1 cellular context compared by ENCODE assay signal in genomic region chr3:23916886-23917815, GRCh38.
TF ChIP-seq lines count a peak whose summit lies in the region.

Gene NKIRAS1 (minus strand): TSS chr3:23916990. CDS start chr3:23910904, 6,086 bp downstream.
Gene RPL15 (plus strand): TSS chr3:23917132. CDS start chr3:23917860, 728 bp downstream.

TF ChIP-seq in K562, 482 proteins besides CTCF, POLR2A, EP300 and RAD21 (continued from another document and continues in another):
- peak; percentile 63 for TF ChIP-seq ARID1B (IDR thresholded peaks at IDR 0.05)
- TF ChIP-seq, protein P1, sequence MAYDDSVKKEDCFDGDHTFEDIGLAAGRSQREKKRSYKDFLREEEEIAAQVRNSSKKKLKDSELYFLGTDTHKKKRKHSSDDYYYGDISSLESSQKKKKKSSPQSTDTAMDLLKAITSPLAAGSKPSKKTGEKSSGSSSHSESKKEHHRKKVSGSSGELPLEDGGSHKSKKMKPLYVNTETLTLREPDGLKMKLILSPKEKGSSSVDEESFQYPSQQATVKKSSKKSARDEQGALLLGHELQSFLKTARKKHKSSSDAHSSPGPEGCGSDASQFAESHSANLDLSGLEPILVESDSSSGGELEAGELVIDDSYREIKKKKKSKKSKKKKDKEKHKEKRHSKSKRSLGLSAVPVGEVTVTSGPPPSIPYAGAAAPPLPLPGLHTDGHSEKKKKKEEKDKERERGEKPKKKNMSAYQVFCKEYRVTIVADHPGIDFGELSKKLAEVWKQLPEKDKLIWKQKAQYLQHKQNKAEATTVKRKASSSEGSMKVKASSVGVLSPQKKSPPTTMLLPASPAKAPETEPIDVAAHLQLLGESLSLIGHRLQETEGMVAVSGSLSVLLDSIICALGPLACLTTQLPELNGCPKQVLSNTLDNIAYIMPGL (CRISPR knock-in tag; IDR thresholded peaks at IDR 0.05) = no peak; the same call in 1 of the 2 replicates
- TF ChIP-seq, protein P2, sequence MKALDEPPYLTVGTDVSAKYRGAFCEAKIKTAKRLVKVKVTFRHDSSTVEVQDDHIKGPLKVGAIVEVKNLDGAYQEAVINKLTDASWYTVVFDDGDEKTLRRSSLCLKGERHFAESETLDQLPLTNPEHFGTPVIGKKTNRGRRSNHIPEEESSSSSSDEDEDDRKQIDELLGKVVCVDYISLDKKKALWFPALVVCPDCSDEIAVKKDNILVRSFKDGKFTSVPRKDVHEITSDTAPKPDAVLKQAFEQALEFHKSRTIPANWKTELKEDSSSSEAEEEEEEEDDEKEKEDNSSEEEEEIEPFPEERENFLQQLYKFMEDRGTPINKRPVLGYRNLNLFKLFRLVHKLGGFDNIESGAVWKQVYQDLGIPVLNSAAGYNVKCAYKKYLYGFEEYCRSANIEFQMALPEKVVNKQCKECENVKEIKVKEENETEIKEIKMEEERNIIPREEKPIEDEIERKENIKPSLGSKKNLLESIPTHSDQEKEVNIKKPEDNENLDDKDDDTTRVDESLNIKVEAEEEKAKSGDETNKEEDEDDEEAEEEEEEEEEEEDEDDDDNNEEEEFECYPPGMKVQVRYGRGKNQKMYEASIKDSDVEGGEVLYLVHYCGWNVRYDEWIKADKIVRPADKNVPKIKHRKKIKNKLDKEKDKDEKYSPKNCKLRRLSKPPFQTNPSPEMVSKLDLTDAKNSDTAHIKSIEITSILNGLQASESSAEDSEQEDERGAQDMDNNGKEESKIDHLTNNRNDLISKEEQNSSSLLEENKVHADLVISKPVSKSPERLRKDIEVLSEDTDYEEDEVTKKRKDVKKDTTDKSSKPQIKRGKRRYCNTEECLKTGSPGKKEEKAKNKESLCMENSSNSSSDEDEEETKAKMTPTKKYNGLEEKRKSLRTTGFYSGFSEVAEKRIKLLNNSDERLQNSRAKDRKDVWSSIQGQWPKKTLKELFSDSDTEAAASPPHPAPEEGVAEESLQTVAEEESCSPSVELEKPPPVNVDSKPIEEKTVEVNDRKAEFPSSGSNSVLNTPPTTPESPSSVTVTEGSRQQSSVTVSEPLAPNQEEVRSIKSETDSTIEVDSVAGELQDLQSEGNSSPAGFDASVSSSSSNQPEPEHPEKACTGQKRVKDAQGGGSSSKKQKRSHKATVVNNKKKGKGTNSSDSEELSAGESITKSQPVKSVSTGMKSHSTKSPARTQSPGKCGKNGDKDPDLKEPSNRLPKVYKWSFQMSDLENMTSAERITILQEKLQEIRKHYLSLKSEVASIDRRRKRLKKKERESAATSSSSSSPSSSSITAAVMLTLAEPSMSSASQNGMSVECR (CRISPR knock-in tag; IDR thresholded peaks at IDR 0.05) = peak; percentile 67; the same call in 1 of the 2 replicates
- peak; percentile 72; the same call in 1 of the 2 replicates for TF ChIP-seq ZBED1 (IDR thresholded peaks at IDR 0.05)
- TF ChIP-seq POLR2B (IDR thresholded peaks at IDR 0.05; ENCODE audit: low read depth, partially characterized antibody) = peak; percentile 100
- peak; percentile 98 for TF ChIP-seq POLR2G (IDR thresholded peaks at IDR 0.05; ENCODE audit: low read depth, low read length)
- TF ChIP-seq FOXA1 (IDR thresholded peaks at IDR 0.05; ENCODE audit: borderline replicate concordance) = no peak
- no peak; the same call in 1 of the 2 replicates for TF ChIP-seq FOSL1 (tag; conservative IDR thresholded peaks at IDR 0.05)
- TF ChIP-seq KLF13 (tag; IDR thresholded peaks at IDR 0.05; ENCODE audit: borderline replicate concordance, low read depth) = peak; percentile 81
- TF ChIP-seq HMG20A (CRISPR knock-in tag; conservative IDR thresholded peaks at IDR 0.05) = 0 out of 2 replicates have a peak, but pooled peaks have one; percentile 22
- TF ChIP-seq EGR1 (conservative IDR thresholded peaks at IDR 0.05) = peak; percentile 73
- TF ChIP-seq ZNF121 (CRISPR knock-in tag; conservative IDR thresholded peaks at IDR 0.05) = no peak
- no peak for TF ChIP-seq PHB2 (IDR thresholded peaks at IDR 0.05; ENCODE audit: low read depth)
- no peak for TF ChIP-seq GATA2 (CRISPR knock-in tag; IDR thresholded peaks at IDR 0.05)
- TF ChIP-seq ATF6 (CRISPR knock-in tag; IDR thresholded peaks at IDR 0.05) = peak; percentile 94
- no peak for TF ChIP-seq MEF2D (tag; conservative IDR thresholded peaks at IDR 0.05; ENCODE audit: low read depth)
- 0 out of 2 replicates have a peak, but pooled peaks have one; percentile 10 for TF ChIP-seq KDM2B (CRISPR knock-in tag; IDR thresholded peaks at IDR 0.05)
- TF ChIP-seq SMARCE1 (IDR thresholded peaks at IDR 0.05) = no peak
- TF ChIP-seq COPS2 (conservative IDR thresholded peaks at IDR 0.05) = no peak
- TF ChIP-seq GTF2F1 (IDR thresholded peaks at IDR 0.05; ENCODE audit: low read depth, low read length) = peak; percentile 93
- peak; percentile 52 to 65; a peak in 1 of 4 replicates for TF ChIP-seq BCLAF1 (IDR thresholded peaks at IDR 0.05; ENCODE audit: borderline replicate concordance in 1 of 2, control insufficient read depth in 1 of 2, low read depth in 2 of 2, low read length in 1 of 2)
- TF ChIP-seq CHD2 (IDR thresholded peaks at IDR 0.05; ENCODE audit: low read depth, low read length) = peak; percentile 84
- peak; percentile 95 for TF ChIP-seq RBM22 (IDR thresholded peaks at IDR 0.05; ENCODE audit: low read depth, low read length, poor library complexity, severe bottlenecking)
- TF ChIP-seq EP400 (IDR thresholded peaks at IDR 0.05) = peak; percentile 100
- TF ChIP-seq ZBTB7A (IDR thresholded peaks at IDR 0.05; ENCODE audit: borderline replicate concordance, control insufficient read depth, low read depth, low read length) = peak; percentile 12; the same call in 1 of the 2 replicates
- TF ChIP-seq YY1 (IDR thresholded peaks at IDR 0.05; ENCODE audit: borderline replicate concordance in 1 of 3, control insufficient read depth in 1 of 3, extremely low read depth in 1 of 3, insufficient read depth in 3 of 3, insufficient read length in 1 of 3, insufficient replicate concordance in 2 of 3, low read depth in 1 of 3, low read length in 2 of 3) = peak; percentile 53 to 91 (median 89)
- TF ChIP-seq ZBTB12 (CRISPR knock-in tag; IDR thresholded peaks at IDR 0.05) = peak; percentile 50; the same call in 1 of the 2 replicates
- TF ChIP-seq, protein P3, sequence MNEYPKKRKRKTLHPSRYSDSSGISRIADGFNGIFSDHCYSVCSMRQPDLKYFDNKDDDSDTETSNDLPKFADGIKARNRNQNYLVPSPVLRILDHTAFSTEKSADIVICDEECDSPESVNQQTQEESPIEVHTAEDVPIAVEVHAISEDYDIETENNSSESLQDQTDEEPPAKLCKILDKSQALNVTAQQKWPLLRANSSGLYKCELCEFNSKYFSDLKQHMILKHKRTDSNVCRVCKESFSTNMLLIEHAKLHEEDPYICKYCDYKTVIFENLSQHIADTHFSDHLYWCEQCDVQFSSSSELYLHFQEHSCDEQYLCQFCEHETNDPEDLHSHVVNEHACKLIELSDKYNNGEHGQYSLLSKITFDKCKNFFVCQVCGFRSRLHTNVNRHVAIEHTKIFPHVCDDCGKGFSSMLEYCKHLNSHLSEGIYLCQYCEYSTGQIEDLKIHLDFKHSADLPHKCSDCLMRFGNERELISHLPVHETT (CRISPR knock-in tag; conservative IDR thresholded peaks at IDR 0.05 in 1 of 2, IDR thresholded peaks at IDR 0.05 in 1 of 2) = no peak; a peak in 1 of 4 replicates
- TF ChIP-seq, protein P4, sequence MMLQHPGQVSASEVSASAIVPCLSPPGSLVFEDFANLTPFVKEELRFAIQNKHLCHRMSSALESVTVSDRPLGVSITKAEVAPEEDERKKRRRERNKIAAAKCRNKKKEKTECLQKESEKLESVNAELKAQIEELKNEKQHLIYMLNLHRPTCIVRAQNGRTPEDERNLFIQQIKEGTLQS (IDR thresholded peaks at IDR 0.05) = no peak
- TF ChIP-seq, protein P4 (CRISPR knock-in tag; conservative IDR thresholded peaks at IDR 0.05) = peak; percentile 90
- TF ChIP-seq NONO (IDR thresholded peaks at IDR 0.05; ENCODE audit: low read depth in 2 of 2, low read length in 1 of 2) = peak in 1 of 2 experiments; percentile 61; a peak in 2 of 4 replicates
- 0 out of 2 replicates have a peak, but pooled peaks have one; percentile 16 for TF ChIP-seq NR1H2 (CRISPR knock-in tag; IDR thresholded peaks at IDR 0.05)
- peak; percentile 64 for TF ChIP-seq L3MBTL2 (IDR thresholded peaks at IDR 0.05)
- TF ChIP-seq MAZ (CRISPR knock-in tag; conservative IDR thresholded peaks at IDR 0.05 in 1 of 2, IDR thresholded peaks at IDR 0.05 in 1 of 2) = peak; percentile 77 to 92; a peak in 3 of 4 replicates
- TF ChIP-seq MLLT1 (IDR thresholded peaks at IDR 0.05) = peak; percentile 79 to 88; a peak in 3 of 4 replicates
- TF ChIP-seq CEBPG (CRISPR knock-in tag; IDR thresholded peaks at IDR 0.05) = no peak
- TF ChIP-seq CEBPG (tag; conservative IDR thresholded peaks at IDR 0.05 in 1 of 2, IDR thresholded peaks at IDR 0.05 in 1 of 2) = no peak
- peak; percentile 29; the same call in 1 of the 2 replicates for TF ChIP-seq ZC3H11A (IDR thresholded peaks at IDR 0.05; ENCODE audit: low read depth, low read length)
- TF ChIP-seq HCFC1 (IDR thresholded peaks at IDR 0.05; ENCODE audit: low read depth, low read length) = peak; percentile 99
- no peak for TF ChIP-seq TGIF2 (CRISPR knock-in tag; IDR thresholded peaks at IDR 0.05)
- TF ChIP-seq RBBP5 (IDR thresholded peaks at IDR 0.05; ENCODE audit: borderline replicate concordance, insufficient read depth, low read length, poor library complexity, severe bottlenecking) = peak; percentile 100
- TF ChIP-seq BRD9 (IDR thresholded peaks at IDR 0.05; ENCODE audit: low read depth, partially characterized antibody) = peak; percentile 99
- peak; percentile 51 for TF ChIP-seq MYNN (IDR thresholded peaks at IDR 0.05)
- no peak for TF ChIP-seq MYNN (CRISPR knock-in tag; IDR thresholded peaks at IDR 0.05)
- TF ChIP-seq GABPA (tag; conservative IDR thresholded peaks at IDR 0.05; ENCODE audit: low read depth) = peak; percentile 96
- no peak for TF ChIP-seq ZBTB5 (IDR thresholded peaks at IDR 0.05)
